ENCODE assay signal across 16 cellular contexts in genomic region chr15:56957812-56958406, GRCh38. TPM values are rescaled to one million over a fixed set of nuclear protein-coding genes. Genes with fewer than 3 reads are reported as not detected.
A peak's percentile ranks its signal among the peaks of the same experiment; 100 is the strongest.
DNase-seq lines count a peak whose midpoint lies in the region; ATAC-seq and TF ChIP-seq lines count a peak whose summit lies in the region.
"Had no signal": no experiment of that assay in that cellular context is flagged by ENCODE, and none has a peak within 500 bp of the region (broad histone marks: within the 10 kb centered on the region; RNA-seq: fewer than 3 reads in every experiment).

No MANE protein-coding gene starts in this region.

- no peaks in the 10 kb centered on the region for H3K9me3 Mint-ChIP-seq in Calu3 (ENCODE audit: low read depth, unreplicated experiment)
- peaks cover 0 to 38% (median 12%) of the 10 kb centered on the region in 9 donors for H3K9me3 Mint-ChIP-seq in naive thymus-derived CD8-positive, alpha-beta T cell

- H3K9me2 ChIP-seq in hepatocyte (replicated peaks; ENCODE audit: insufficient read depth), result no peaks in the 10 kb centered on the region

- no peaks in the 10 kb centered on the region for H3K27me3 Mint-ChIP-seq in Calu3 (ENCODE audit: unreplicated experiment)
- H3K27me3 Mint-ChIP-seq in naive thymus-derived CD8-positive, alpha-beta T cell, result no peaks in the 10 kb centered on the region
- H3K27me3 Mint-ChIP-seq: stimulated activated naive CD8-positive, alpha-beta T cell treated with anti-CD3 and anti-CD28 coated beads, Interleukin-15, amount 100 ng/mL, for 72 hours had no signal

- peak overlapping the region; percentile 45 for H3K4me3 Mint-ChIP-seq in Calu3 (ENCODE audit: low read depth, unreplicated experiment)
- peak overlapping the region in 6 of 10 donors; percentile 7 to 60 (median 40) for H3K4me3 Mint-ChIP-seq in naive thymus-derived CD8-positive, alpha-beta T cell

- H2AFZ ChIP-seq in hepatocyte, result no peak overlapping the region
- H2AFZ ChIP-seq: PC-9 had no signal

- peak in 1 of 2 donors; percentile 38 for ATAC-seq in naive thymus-derived CD8-positive, alpha-beta T cell
- ATAC-seq in HG02678 (IDR thresholded peaks at IDR 0.05; ENCODE audit: unreplicated experiment), result no peak
- ATAC-seq: left ventricle myocardium superior had no signal

- H3K79me2 ChIP-seq in hepatocyte, result peaks cover 97% of the 10 kb centered on the region

- no peak for TF ChIP-seq CTCF in Calu3 (IDR thresholded peaks at IDR 0.05; ENCODE audit: unreplicated experiment)
- no peak for TF ChIP-seq CTCF in hepatocyte (IDR thresholded peaks at IDR 0.05; ENCODE audit: poor library complexity)

- peaks cover 27% of the 10 kb centered on the region for H4K20me1 ChIP-seq in hepatocyte (ENCODE audit: insufficient read depth, poor library complexity, severe bottlenecking)

- H3K4me3 ChIP-seq in NT2/D1 (ENCODE audit: insufficient read length, low read depth) (no peak overlapping the region), hepatocyte (no peak overlapping the region)
- H3K4me3 ChIP-seq: PC-9 had no signal

- peak overlapping the region; percentile 4 for H3K27ac ChIP-seq in hepatocyte
- H3K27ac ChIP-seq: PC-9, VCaP had no signal

- DNase-seq in Calu3, result peak; percentile 37
- peak; percentile 6 for DNase-seq in NT2/D1 (ENCODE audit: low read depth, low spot score)
- peak; percentile 8 for DNase-seq in hepatocyte (ENCODE audit: low spot score)
- DNase-seq in naive thymus-derived CD8-positive, alpha-beta T cell, result no peak
- no peak for DNase-seq in amniotic stem cell (lab: John Stamatoyannopoulos, UW)
- no peak for DNase-seq in NCI-H524 treated with DMSO at 0.1 percent for 48 hours (lab: John Stamatoyannopoulos, UW)
- no peak for DNase-seq in NCI-H510A (lab: John Stamatoyannopoulos, UW)
- DNase-seq: activated effector memory CD4-positive, alpha-beta T cell treated with anti-CD3 and anti-CD28 coated beads, Interleukin-2, amount 50 U/mL, for 16 hours; left ventricle myocardium superior; NCI-H187 treated with DMSO at 0.1 percent for 48 hours; NCI-H69; PC-9; stimulated activated CD4-positive, alpha-beta T cell treated with anti-CD3 and anti-CD28 coated beads, Interleukin-15, amount 100 ng/mL, for 24 hours; stimulated activated naive CD8-positive, alpha-beta T cell treated with anti-CD3 and anti-CD28 coated beads, Interleukin-15, amount 100 ng/mL, for 72 hours had no signal

- H3K4me1 ChIP-seq in NT2/D1 (ENCODE audit: insufficient read depth, insufficient read length) (no peaks in the 10 kb centered on the region), hepatocyte (ENCODE audit: insufficient read depth) (peaks cover 17% of the 10 kb centered on the region)

- CTCF ChIA-PET in Calu3 (lab: Charles Lee), result interaction anchor here (1.2 kb wide), 1 partner anchor 10 kb away, joined by 3 read pairs; no protein-coding TSS in a partner anchor

- no peaks in the 10 kb centered on the region for H3K36me3 Mint-ChIP-seq in Calu3 (ENCODE audit: insufficient read depth, unreplicated experiment)
- peaks cover 9 to 27% (median 14%) of the 10 kb centered on the region in 3 donors for H3K36me3 Mint-ChIP-seq in naive thymus-derived CD8-positive, alpha-beta T cell

- intact Hi-C loops in Calu3 (cut with micrococcal nuclease; ENCODE audit: unreplicated experiment), result loop anchor here (5.0 kb wide), 1 partner anchor 36 kb away; no protein-coding TSS in a partner anchor

- BruUV-seq in Calu3 (replicated peaks; lab: Mats Ljungman, UMichigan), result no TSS peak

- H3K9ac ChIP-seq in NT2/D1 (ENCODE audit: insufficient read length, low read depth), result no peak overlapping the region

- H3K36me3 ChIP-seq in NT2/D1 (ENCODE audit: insufficient read depth, insufficient read length, low read length) (no peaks in the 10 kb centered on the region), hepatocyte (replicated peaks; ENCODE audit: insufficient read depth, low read depth) (no peaks in the 10 kb centered on the region)

- no peaks in the 10 kb centered on the region for H3K27me3 ChIP-seq in NT2/D1 (ENCODE audit: insufficient read depth, insufficient read length)
- H3K27me3 ChIP-seq in hepatocyte, result no peaks in the 10 kb centered on the region

- peak overlapping the region; percentile 79 for H3K27ac Mint-ChIP-seq in Calu3 (ENCODE audit: unreplicated experiment)
- peak overlapping the region in 8 of 10 donors; percentile 11 to 46 (median 32) for H3K27ac Mint-ChIP-seq in naive thymus-derived CD8-positive, alpha-beta T cell

- 30% methylated on average over 5 of the region's 5 CpGs for WGBS in hepatocyte (ENCODE audit: low lambda C conversion rate, missing lambda C conversion rate)

- H3K9me3 ChIP-seq in NT2/D1 (ENCODE audit: insufficient read depth, low read length) (peaks cover 1% of the 10 kb centered on the region; the same call in 1 of the 2 replicates), hepatocyte (ENCODE audit: low read depth) (no peaks in the 10 kb centered on the region)

- POLR2A ChIA-PET in naive thymus-derived CD8-positive, alpha-beta T cell (lab: Charles Lee), result no interaction called here

- peaks cover 53% of the 10 kb centered on the region for H3K4me1 Mint-ChIP-seq in Calu3 (ENCODE audit: low read depth, unreplicated experiment)
- H3K4me1 Mint-ChIP-seq in naive thymus-derived CD8-positive, alpha-beta T cell, result peaks cover 13 to 50% (median 34%) of the 10 kb centered on the region in 4 donors

- H3K4me2 ChIP-seq in hepatocyte, result peak overlapping the region; percentile 52
- H3K4me2 ChIP-seq: PC-9 had no signal

RNA-seq across cellular contexts. Expression of gene TCF12, which starts 39.5 kb away (rescaled TPM):
- total RNA-seq in Calu3 (2022), result 115 and 127 TPM in 2 replicates
- total RNA-seq in hepatocyte, result 86.6 and 93.2 TPM in 2 replicates
- 30.3 and 42.0 TPM in 2 replicates for polyA plus RNA-seq in hepatocyte
- 10 to 100 TPM; 73.6 to 77.3 TPM for total RNA-seq in naive thymus-derived CD8-positive, alpha-beta T cell
- 10 to 100 TPM; 43.2 to 54.3 (median 44.8) TPM for polyA plus RNA-seq in naive thymus-derived CD8-positive, alpha-beta T cell

Comparison
In these comparisons a context has a peak if more than half of its experiments do, and no peak if none do; other contexts are left out.
1. DNase-seq: peak in Calu3 (single experiment), NT2/D1 (single experiment) and hepatocyte (single experiment); none in naive thymus-derived CD8-positive, alpha-beta T cell (0 of 10), amniotic stem cell (single experiment), NCI-H524 treated with DMSO at 0.1 percent for 48 hours (single experiment) and NCI-H510A (single experiment).